ENCODE assay signal across 10 cellular contexts in the genomic region with DNA sequence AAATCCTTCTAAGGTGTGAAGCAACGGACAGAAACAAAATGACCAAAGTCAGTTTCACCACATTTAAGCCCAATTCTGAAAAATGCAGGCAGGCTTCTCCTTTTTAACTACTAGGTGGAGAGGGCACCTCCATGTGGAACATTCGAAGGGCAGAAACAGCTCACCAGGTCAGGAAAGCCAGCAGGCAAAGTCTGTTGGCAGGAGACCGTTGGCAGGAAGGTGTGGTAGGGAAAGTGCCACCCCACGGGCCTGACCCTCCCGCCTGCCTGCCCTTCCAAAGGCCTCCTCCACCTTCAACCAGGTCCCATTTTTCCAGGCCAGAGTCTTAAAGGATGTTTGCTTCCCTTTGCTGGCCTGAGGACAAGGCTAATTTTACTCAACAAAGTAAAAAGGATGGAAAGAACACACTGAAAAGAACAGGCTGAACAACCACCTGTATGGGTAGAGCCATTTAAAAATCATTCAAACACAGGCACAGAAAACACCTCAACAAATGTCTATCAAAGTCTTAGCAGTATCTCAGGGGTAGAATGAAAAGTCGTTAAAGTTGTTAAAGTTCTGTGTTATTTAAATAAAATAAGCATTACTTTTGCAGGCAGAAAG. TPM values are rescaled to one million over a fixed set of nuclear protein-coding genes. Genes with fewer than 3 reads are reported as not detected.
A peak's percentile ranks its signal among the peaks of the same experiment; 100 is the strongest.
DNase-seq lines count a peak whose midpoint lies in the region; ATAC-seq and TF ChIP-seq lines count a peak whose summit lies in the region.
"Had no signal": no experiment of that assay in that cellular context is flagged by ENCODE, and none has a peak within 500 bp of the region (broad histone marks: within the 10 kb centered on the region; RNA-seq: fewer than 3 reads in every experiment).

No MANE protein-coding gene starts in this region.

- no peak for TF ChIP-seq POLR2A in tibial nerve (IDR thresholded peaks at IDR 0.05)

- H3K9ac ChIP-seq in muscle layer of colon (ENCODE audit: low read length): no peak overlapping the region

- no peak for ATAC-seq in HG03442 (IDR thresholded peaks at IDR 0.05; ENCODE audit: unreplicated experiment)

- peak overlapping the region; percentile 97 for H3K27ac Mint-ChIP-seq in activated naive CD4-positive, alpha-beta T cell treated with anti-CD3 and anti-CD28 coated beads, Interleukin-2, amount 50 U/mL, for 24 hours
- H3K27ac Mint-ChIP-seq in chondrocyte (ENCODE audit: unreplicated experiment): peak overlapping the region; percentile 54

- H3K9me3 ChIP-seq in muscle layer of colon (ENCODE audit: low read length) (no peaks in the 10 kb centered on the region), tibial nerve (no peaks in the 10 kb centered on the region)

- H3K27ac ChIP-seq in muscle layer of colon (ENCODE audit: low read depth, low read length) (peak overlapping the region; percentile 19), tibial nerve (peak overlapping the region in 3 of 4 donors; percentile 17 to 44 (median 18))

- H3K4me3 ChIP-seq in muscle layer of colon (ENCODE audit: low read depth in 1 of 2, low read length in 2 of 2) (no peak overlapping the region), tibial nerve (no peak overlapping the region)

- no peaks in the 10 kb centered on the region for H3K9me3 Mint-ChIP-seq in activated naive CD4-positive, alpha-beta T cell treated with anti-CD3 and anti-CD28 coated beads, Interleukin-2, amount 50 U/mL, for 24 hours
- no peaks in the 10 kb centered on the region for H3K9me3 Mint-ChIP-seq in chondrocyte (ENCODE audit: low read depth)

- DNase-seq in activated naive CD4-positive, alpha-beta T cell treated with Interleukin-2 at 50 U/mL for 16 hours: no peak
- DNase-seq in chondrocyte (ENCODE audit: low spot score) (no peak), tibial nerve (ENCODE audit: low spot score in 2 of 2) (no peak), NCI-H2029 (lab: John Stamatoyannopoulos, UW) (no peak), mesenteric fat pad (ENCODE audit: low spot score) (no peak)
- DNase-seq: AML-193, NCI-H1930 had no signal

- peaks cover 7% of the 10 kb centered on the region for H3K36me3 Mint-ChIP-seq in activated naive CD4-positive, alpha-beta T cell treated with anti-CD3 and anti-CD28 coated beads, Interleukin-2, amount 50 U/mL, for 24 hours
- no peaks in the 10 kb centered on the region for H3K36me3 Mint-ChIP-seq in chondrocyte (ENCODE audit: low read depth)

- H3K27me3 Mint-ChIP-seq in activated naive CD4-positive, alpha-beta T cell treated with anti-CD3 and anti-CD28 coated beads, Interleukin-2, amount 50 U/mL, for 24 hours: no peaks in the 10 kb centered on the region
- H3K27me3 Mint-ChIP-seq in chondrocyte (ENCODE audit: low read depth): no peaks in the 10 kb centered on the region

- H3K4me1 ChIP-seq in muscle layer of colon (ENCODE audit: insufficient read depth, low read length) (peaks cover 72% of the 10 kb centered on the region), tibial nerve (peaks cover 0 to 83% (median 46%) of the 10 kb centered on the region in 4 donors)

- no peak for TF ChIP-seq EP300 in tibial nerve (IDR thresholded peaks at IDR 0.05)

- H3K4me1 Mint-ChIP-seq in activated naive CD4-positive, alpha-beta T cell treated with anti-CD3 and anti-CD28 coated beads, Interleukin-2, amount 50 U/mL, for 24 hours: peaks cover 89% of the 10 kb centered on the region
- peaks cover 67% of the 10 kb centered on the region for H3K4me1 Mint-ChIP-seq in chondrocyte (ENCODE audit: low read depth)

- WGBS in tibial nerve, 2 donors: 55 to 77% methylated on average over 6 of the region's 6 CpGs

- H3K27me3 ChIP-seq in muscle layer of colon (ENCODE audit: control insufficient read depth in 1 of 2, insufficient read depth in 2 of 2, low read length in 2 of 2): no peaks in the 10 kb centered on the region
- H3K27me3 ChIP-seq in tibial nerve: no peaks in the 10 kb centered on the region

- H3K4me3 Mint-ChIP-seq in activated naive CD4-positive, alpha-beta T cell treated with anti-CD3 and anti-CD28 coated beads, Interleukin-2, amount 50 U/mL, for 24 hours: peak overlapping the region; percentile 81
- no peak overlapping the region for H3K4me3 Mint-ChIP-seq in chondrocyte (ENCODE audit: unreplicated experiment)

- H3K36me3 ChIP-seq in muscle layer of colon (ENCODE audit: insufficient read depth, low read length): no peaks in the 10 kb centered on the region
- no peaks in the 10 kb centered on the region for H3K36me3 ChIP-seq in tibial nerve

- TF ChIP-seq CTCF in chondrocyte (IDR thresholded peaks at IDR 0.05) (no peak), tibial nerve (IDR thresholded peaks at IDR 0.05) (no peak)

RNA-seq across cellular contexts. Expression of gene CAPZB, which starts 26.4 kb away (rescaled TPM):
- total RNA-seq in chondrocyte (285 to 353 TPM (median 352 TPM) in 3 replicates), tibial nerve (100 to 1,000 TPM in 1 of 4 donors, 10 to 100 TPM in 3; 58.2 to 109 (median 96.7) TPM), mesenteric fat pad (260 TPM)
